ENCODE assay signal across 13 cellular contexts in the genomic region with DNA sequence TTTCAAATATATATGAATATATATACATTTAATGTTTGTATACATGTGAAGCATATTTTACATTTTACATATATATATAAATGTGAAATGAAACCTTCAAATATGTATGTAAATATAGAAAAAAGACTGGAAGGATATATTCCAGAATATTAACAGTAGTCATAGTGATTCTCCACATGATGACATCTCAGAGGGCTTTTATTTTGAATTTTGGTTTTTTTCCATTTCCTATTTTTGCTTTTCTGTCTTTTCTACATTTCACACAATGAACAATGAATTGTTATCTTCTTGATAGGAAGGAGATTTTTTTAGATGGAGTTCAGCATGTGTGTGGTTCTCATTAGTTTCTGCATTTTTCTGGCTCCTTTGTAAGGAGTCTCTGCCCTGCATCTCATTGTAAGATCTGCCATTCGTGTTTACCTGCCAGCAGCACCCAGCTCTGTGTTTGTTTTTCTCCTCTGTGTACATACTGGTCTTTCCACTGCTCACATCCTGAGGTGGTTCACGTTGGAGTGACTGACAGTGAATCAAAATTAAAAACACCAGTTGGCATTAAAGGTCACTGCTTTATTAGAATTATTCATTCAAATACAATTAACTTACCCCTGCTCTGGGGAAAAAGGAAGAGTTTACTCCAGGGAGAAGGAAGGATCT.
DNase-seq lines count a peak whose midpoint lies in the region; ATAC-seq lines count a peak whose summit lies in the region.
"Had no signal": no experiment of that assay in that cellular context is flagged by ENCODE, and none has a peak within 500 bp of the region (broad histone marks: within the 10 kb centered on the region; RNA-seq: fewer than 3 reads in every experiment).

No MANE protein-coding gene starts in this region.

- ATAC-seq in HG02970 (IDR thresholded peaks at IDR 0.05; ENCODE audit: low FRiP score, unreplicated experiment) (no peak), left ventricle myocardium superior (no peak), GM18868 (IDR thresholded peaks at IDR 0.05; ENCODE audit: unreplicated experiment) (no peak)
- ATAC-seq: mucosa of descending colon had no signal

- DNase-seq in COLO668 (lab: John Stamatoyannopoulos, UW; ENCODE audit: unreplicated experiment), result peak; percentile 41
- DNase-seq in NCI-H1092 treated with DMSO at 0.1 percent for 48 hours (lab: John Stamatoyannopoulos, UW), result peak; percentile 64
- peak; percentile 34 for DNase-seq in OCI-M1 (lab: John Stamatoyannopoulos, UW)
- DNase-seq in glomerular endothelial cell (ENCODE audit: extremely low read depth, low read depth, low spot score), result peak; percentile 58
- no peak for DNase-seq in left ventricle myocardium superior
- no peak for DNase-seq in activated effector memory CD4-positive, alpha-beta T cell treated with Interleukin-2 at 50 U/mL for 16 hours
- DNase-seq: foreskin fibroblast, NCI-H1436 treated with DMSO at 0.1 percent for 48 hours, spleen, stomach had no signal

- intact Hi-C loops in left ventricle myocardium superior (cut with micrococcal nuclease), result no loop called here

Comparison
In these comparisons a context has a peak if more than half of its experiments do, and no peak if none do; other contexts are left out.
1. DNase-seq: peak in COLO668 (single experiment), NCI-H1092 treated with DMSO at 0.1 percent for 48 hours (single experiment), OCI-M1 (single experiment) and glomerular endothelial cell (single experiment); none in left ventricle myocardium superior (single experiment) and activated effector memory CD4-positive, alpha-beta T cell treated with Interleukin-2 at 50 U/mL for 16 hours (single experiment).